In genomic region chr16:31086629-31086906, GRCh38 we compare ENCODE assay signal across 22 cellular contexts.
"Had no signal": no experiment of that assay in that cellular context is flagged by ENCODE, and none has a peak within 500 bp of the region (broad histone marks: within the 10 kb centered on the region; RNA-seq: fewer than 3 reads in every experiment).

No MANE protein-coding gene starts in this region.

- H3K9me3 Mint-ChIP-seq: naive thymus-derived CD8-positive, alpha-beta T cell; stimulated activated naive B cell treated with anti-CD40 and anti-IgM and Interleukin-4, amounts not matched to agents 10 μg/mL and 1 μg/mL and 100 μg/mL, for 72 hours; stimulated activated naive CD8-positive, alpha-beta T cell treated with anti-CD3 and anti-CD28 coated beads, Interleukin-15, amount 100 ng/mL, for 72 hours had no signal

- H3K27ac ChIP-seq: coronary artery, dorsolateral prefrontal cortex, heart right ventricle, pancreas, testis, tibial nerve, upper lobe of right lung, vagina had no signal

- ATAC-seq: esophagus mucosa; heart right ventricle; left lobe of liver; naive thymus-derived CD8-positive, alpha-beta T cell; pancreas; right cardiac atrium; stimulated activated naive B cell treated with anti-CD40 and anti-IgM and Interleukin-4, amounts not matched to agents 10 μg/mL and 1 μg/mL and 100 μg/mL, for 72 hours; stimulated activated naive CD8-positive, alpha-beta T cell treated with anti-CD3 and anti-CD28 coated beads, Interleukin-15, amount 100 ng/mL, for 72 hours; upper lobe of right lung had no signal

- DNase-seq: effector CD8-positive, alpha-beta T cell; heart right ventricle; hypothalamus; mammary epithelial cell; naive thymus-derived CD8-positive, alpha-beta T cell; occipital lobe; pancreas; stimulated activated CD4-positive, alpha-beta T cell treated with anti-CD3 and anti-CD28 coated beads, Interleukin-15, amount 100 ng/mL, for 24 hours; stimulated activated CD4-positive, alpha-beta T cell treated with anti-CD3 and anti-CD28 coated beads, Interleukin-1b, Interleukin-23, amount 100 ng/mL, for 48 hours; stimulated activated CD4-positive, alpha-beta T cell treated with anti-CD3 and anti-CD28 coated beads, Interleukin-4, amount 100 ng/mL, for 24 hours; stimulated activated naive B cell treated with anti-CD40 and anti-IgM and Interleukin-4, amounts not matched to agents 10 μg/mL and 1 μg/mL and 100 μg/mL, for 72 hours; stimulated activated naive CD8-positive, alpha-beta T cell treated with anti-CD3 and anti-CD28 coated beads, Interleukin-15, amount 100 ng/mL, for 72 hours; testis; upper lobe of right lung had no signal

- H3K27ac Mint-ChIP-seq: stimulated activated naive B cell treated with anti-CD40 and anti-IgM and Interleukin-4, amounts not matched to agents 10 μg/mL and 1 μg/mL and 100 μg/mL, for 72 hours; stimulated activated naive CD8-positive, alpha-beta T cell treated with anti-CD3 and anti-CD28 coated beads, Interleukin-15, amount 100 ng/mL, for 72 hours had no signal

- H3K27me3 Mint-ChIP-seq: naive thymus-derived CD8-positive, alpha-beta T cell; progenitor cell of endocrine pancreas; stimulated activated naive B cell treated with anti-CD40 and anti-IgM and Interleukin-4, amounts not matched to agents 10 μg/mL and 1 μg/mL and 100 μg/mL, for 72 hours; stimulated activated naive CD8-positive, alpha-beta T cell treated with anti-CD3 and anti-CD28 coated beads, Interleukin-15, amount 100 ng/mL, for 72 hours had no signal

- H3K4me3 Mint-ChIP-seq: naive thymus-derived CD8-positive, alpha-beta T cell; stimulated activated naive B cell treated with anti-CD40 and anti-IgM and Interleukin-4, amounts not matched to agents 10 μg/mL and 1 μg/mL and 100 μg/mL, for 72 hours; stimulated activated naive CD8-positive, alpha-beta T cell treated with anti-CD3 and anti-CD28 coated beads, Interleukin-15, amount 100 ng/mL, for 72 hours had no signal
